In the genomic region with DNA sequence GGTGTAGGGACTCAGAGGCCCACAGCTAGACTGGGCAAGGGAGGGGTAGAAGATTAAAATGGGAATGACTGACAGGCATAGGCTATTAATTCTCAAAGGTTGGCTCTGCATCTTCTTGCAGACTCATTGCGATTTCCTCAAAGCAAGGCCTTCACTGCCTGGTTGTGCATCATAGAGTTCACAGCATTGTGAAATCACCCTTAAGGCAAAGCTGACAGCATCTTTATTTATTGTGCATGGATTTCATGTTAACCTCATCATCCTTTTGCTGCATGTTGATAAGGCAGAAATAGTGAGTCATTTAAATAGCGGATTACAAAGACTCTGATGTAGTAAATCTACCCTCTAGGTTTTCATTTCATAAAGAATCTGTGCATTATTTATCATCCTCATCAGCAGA, we compare ENCODE assay signal across 18 cellular contexts. TPM values are rescaled to one million over a fixed set of nuclear protein-coding genes. Genes with fewer than 3 reads are reported as not detected.
A peak's percentile ranks its signal among the peaks of the same experiment; 100 is the strongest.
DNase-seq lines count a peak whose midpoint lies in the region; ATAC-seq and TF ChIP-seq lines count a peak whose summit lies in the region.
"Had no signal": no experiment of that assay in that cellular context is flagged by ENCODE, and none has a peak within 500 bp of the region (broad histone marks: within the 10 kb centered on the region; RNA-seq: fewer than 3 reads in every experiment).

No MANE protein-coding gene starts in this region.

- H3K27me3 ChIP-seq in adipocyte (replicated peaks; ENCODE audit: control insufficient read depth, insufficient read depth, low read length), result no peaks in the 10 kb centered on the region
- H3K27me3 ChIP-seq: BLaER1 treated with 17β-estradiol and CSF1 and Interleukin-3, amounts not matched to agents 10 nM and 100 nM had no signal

- TF ChIP-seq CTCF in AG09309 (IDR thresholded peaks at IDR 0.05; ENCODE audit: control insufficient read depth, insufficient read depth, low read depth, low read length, missing control alignments) (no peak), foreskin fibroblast (IDR thresholded peaks at IDR 0.05; ENCODE audit: low read depth, low read length) (no peak)

- no peak overlapping the region for H3K9ac ChIP-seq in adipocyte (ENCODE audit: low read length)
- H3K9ac ChIP-seq: BLaER1 treated with 17β-estradiol and CSF1 and Interleukin-3, amounts not matched to agents 10 nM and 100 nM had no signal

- no peak overlapping the region for H3K4me3 ChIP-seq in AG09309 (ENCODE audit: control insufficient read depth, low read depth, low read length)
- H3K4me3 ChIP-seq in adipocyte (ENCODE audit: low read length), result no peak overlapping the region
- H3K4me3 ChIP-seq in foreskin fibroblast (ENCODE audit: low read depth in 1 of 2, low read length in 2 of 2), result no peak overlapping the region
- H3K4me3 ChIP-seq: BLaER1 treated with 17β-estradiol and CSF1 and Interleukin-3, amounts not matched to agents 10 nM and 100 nM had no signal

- H3K4me1 ChIP-seq in adipocyte (ENCODE audit: control insufficient read depth, insufficient read depth, low read length), result peaks cover 24% of the 10 kb centered on the region

- ATAC-seq in HG03442 (IDR thresholded peaks at IDR 0.05; ENCODE audit: unreplicated experiment), result no peak
- ATAC-seq: HCT116; stimulated activated naive B cell treated with anti-CD40 and anti-IgM and Interleukin-4, amounts not matched to agents 10 μg/mL and 1 μg/mL and 100 μg/mL, for 72 hours had no signal

- DNase-seq in AG09309 (ENCODE audit: low read depth) (peak; percentile 93), HEK293T (ENCODE audit: extremely low spot score) (no peak), adipocyte (ENCODE audit: low read depth) (peak; percentile 95), foreskin fibroblast (peak; percentile 67 to 83), occipital lobe (lab: John Stamatoyannopoulos, UW) (no peak), HK-2 (ENCODE audit: unreplicated experiment) (no peak)
- no peak for DNase-seq in effector CD4-positive, alpha-beta T cell
- DNase-seq: activated CD8-positive, alpha-beta memory T cell treated with anti-CD3 and anti-CD28 coated beads for 24 hours; activated naive CD4-positive, alpha-beta T cell treated with anti-CD3 and anti-CD28 coated beads, Interleukin-2, amount 10 ng/mL, durations not matched to agents 7 days and 5 days; immature natural killer cell; NCI-H1436; NCI-H526; SIG-M5; stimulated activated CD4-positive, alpha-beta T cell treated with anti-CD3 and anti-CD28 coated beads, Interleukin-4, amount 100 ng/mL, for 4 hours; stimulated activated naive B cell treated with anti-CD40 and anti-IgM and Interleukin-4, amounts not matched to agents 10 μg/mL and 1 μg/mL and 100 μg/mL, for 72 hours had no signal

- CTCF ChIA-PET in HEK293T (lab: Yijun Ruan, JAX), result no interaction called here

- no peaks in the 10 kb centered on the region for H3K36me3 ChIP-seq in adipocyte (ENCODE audit: control insufficient read depth, insufficient read depth, low read length, severe bottlenecking)
- H3K36me3 ChIP-seq: BLaER1 treated with 17β-estradiol and CSF1 and Interleukin-3, amounts not matched to agents 10 nM and 100 nM had no signal

- no peaks in the 10 kb centered on the region for H3K9me3 ChIP-seq in adipocyte (ENCODE audit: control insufficient read depth, low read length)
- H3K9me3 ChIP-seq: BLaER1 treated with 17β-estradiol and CSF1 and Interleukin-3, amounts not matched to agents 10 nM and 100 nM had no signal

- POLR2A ChIA-PET in HEK293T (lab: Yijun Ruan, JAX), result no interaction called here

TF ChIP-seq in HEK293T, 16 proteins besides CTCF, POLR2A, EP300 and RAD21:
- TF ChIP-seq LEF1 (IDR thresholded peaks at IDR 0.05; ENCODE audit: borderline replicate concordance), result no peak
- TF ChIP-seq, protein P1, sequence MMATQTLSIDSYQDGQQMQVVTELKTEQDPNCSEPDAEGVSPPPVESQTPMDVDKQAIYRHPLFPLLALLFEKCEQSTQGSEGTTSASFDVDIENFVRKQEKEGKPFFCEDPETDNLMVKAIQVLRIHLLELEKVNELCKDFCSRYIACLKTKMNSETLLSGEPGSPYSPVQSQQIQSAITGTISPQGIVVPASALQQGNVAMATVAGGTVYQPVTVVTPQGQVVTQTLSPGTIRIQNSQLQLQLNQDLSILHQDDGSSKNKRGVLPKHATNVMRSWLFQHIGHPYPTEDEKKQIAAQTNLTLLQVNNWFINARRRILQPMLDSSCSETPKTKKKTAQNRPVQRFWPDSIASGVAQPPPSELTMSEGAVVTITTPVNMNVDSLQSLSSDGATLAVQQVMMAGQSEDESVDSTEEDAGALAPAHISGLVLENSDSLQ (IDR thresholded peaks at IDR 0.05), result peak; percentile 25; the same call in 1 of the 2 replicates

RNA-seq across cellular contexts. Expression of a gene that starts 13.6 kb away (rescaled TPM):
- 5.0 TPM for total RNA-seq in occipital lobe

Comparison
In these comparisons a context has a peak if more than half of its experiments do, and no peak if none do; other contexts are left out.
1. DNase-seq: peak in AG09309 (single experiment), adipocyte (single experiment) and foreskin fibroblast (2 of 2); none in HEK293T (single experiment), occipital lobe (single experiment), effector CD4-positive, alpha-beta T cell (single experiment) and HK-2 (single experiment).